ENCODE assay signal across 23 cellular contexts in genomic region chr6:160507420-160507819, GRCh38.
"Had no signal": no experiment of that assay in that cellular context is flagged by ENCODE, and none has a peak within 500 bp of the region (broad histone marks: within the 10 kb centered on the region; RNA-seq: fewer than 3 reads in every experiment).

No MANE protein-coding gene starts in this region.

- H3K4me1 Mint-ChIP-seq: activated B cell treated with CpG ODN at 0.5 μM for 24 hours, endodermal cell had no signal

- H3K9me3 ChIP-seq: right atrium auricular region had no signal

- H3K27ac Mint-ChIP-seq: activated B cell treated with CpG ODN at 0.5 μM for 24 hours; activated CD8-positive, alpha-beta T cell treated with anti-CD3 and anti-CD28 coated beads for 36 hours; activated naive CD4-positive, alpha-beta T cell treated with anti-CD3 and anti-CD28 coated beads, Interleukin-2, amount 50 U/mL, for 72 hours; activated T-cell treated with anti-CD3 and anti-CD28 coated beads, Interleukin-2, amount 50 U/mL, for 72 hours; dendritic cell treated with granulocyte-macrophage colony-stimulating factor and Interleukin-4, amounts not matched to agents 40 ng/mL and 50 ng/mL, for 4 days; endodermal cell; naive thymus-derived CD4-positive, alpha-beta T cell had no signal

- H3K9me3 Mint-ChIP-seq: central memory CD8-positive, alpha-beta T cell had no signal

- H3K27ac ChIP-seq: right atrium auricular region, suprapubic skin, tibial artery had no signal

- H3K4me3 ChIP-seq: right atrium auricular region, suprapubic skin, tibial artery had no signal

- H3K4me1 ChIP-seq: right atrium auricular region, suprapubic skin, tibial artery had no signal

- H3K27me3 ChIP-seq: right atrium auricular region, suprapubic skin, tibial artery had no signal

- ATAC-seq: activated CD8-positive, alpha-beta T cell treated with anti-CD3 and anti-CD28 coated beads for 36 hours; activated naive CD4-positive, alpha-beta T cell treated with anti-CD3 and anti-CD28 coated beads, Interleukin-2, amount 50 U/mL, for 72 hours; esophagus mucosa; left ventricle myocardium superior; naive thymus-derived CD4-positive, alpha-beta T cell had no signal

- H3K4me3 Mint-ChIP-seq: activated B cell treated with CpG ODN at 0.5 μM for 24 hours; activated CD8-positive, alpha-beta T cell treated with anti-CD3 and anti-CD28 coated beads for 36 hours; activated T-cell treated with anti-CD3 and anti-CD28 coated beads, Interleukin-2, amount 50 U/mL, for 72 hours; central memory CD8-positive, alpha-beta T cell; dendritic cell treated with granulocyte-macrophage colony-stimulating factor and Interleukin-4, amounts not matched to agents 40 ng/mL and 50 ng/mL, for 4 days; endodermal cell; naive thymus-derived CD4-positive, alpha-beta T cell had no signal

- H3K27me3 Mint-ChIP-seq: central memory CD8-positive, alpha-beta T cell had no signal

- H3K36me3 ChIP-seq: right atrium auricular region, suprapubic skin, tibial artery had no signal

- DNase-seq: activated B cell treated with CpG ODN at 0.5 μM for 24 hours; activated CD4-positive, alpha-beta T cell treated with anti-CD3 and anti-CD28 coated beads, Interleukin-2, amount 50 U/mL, for 1 hour; activated CD8-positive, alpha-beta T cell treated with anti-CD3 and anti-CD28 coated beads for 36 hours; activated naive CD4-positive, alpha-beta T cell; activated T-cell treated with anti-CD3 and anti-CD28 coated beads for 4 hours; activated T-cell treated with anti-CD3 and anti-CD28 coated beads, Interleukin-2, amount 50 U/mL, for 72 hours; endodermal cell; islet precursor cell; left ventricle myocardium superior; midbrain; naive thymus-derived CD4-positive, alpha-beta T cell; occipital lobe; stimulated activated CD4-positive, alpha-beta T cell treated with anti-CD3 and anti-CD28 coated beads, Interleukin-15, amount 100 ng/mL, for 24 hours; stimulated activated CD4-positive, alpha-beta T cell treated with anti-CD3 and anti-CD28 coated beads, Interleukin-2, amount 100 ng/mL, for 24 hours; stimulated activated naive CD4-positive, alpha-beta T cell; T-helper 2 cell; tibial artery had no signal
